In the genomic region with DNA sequence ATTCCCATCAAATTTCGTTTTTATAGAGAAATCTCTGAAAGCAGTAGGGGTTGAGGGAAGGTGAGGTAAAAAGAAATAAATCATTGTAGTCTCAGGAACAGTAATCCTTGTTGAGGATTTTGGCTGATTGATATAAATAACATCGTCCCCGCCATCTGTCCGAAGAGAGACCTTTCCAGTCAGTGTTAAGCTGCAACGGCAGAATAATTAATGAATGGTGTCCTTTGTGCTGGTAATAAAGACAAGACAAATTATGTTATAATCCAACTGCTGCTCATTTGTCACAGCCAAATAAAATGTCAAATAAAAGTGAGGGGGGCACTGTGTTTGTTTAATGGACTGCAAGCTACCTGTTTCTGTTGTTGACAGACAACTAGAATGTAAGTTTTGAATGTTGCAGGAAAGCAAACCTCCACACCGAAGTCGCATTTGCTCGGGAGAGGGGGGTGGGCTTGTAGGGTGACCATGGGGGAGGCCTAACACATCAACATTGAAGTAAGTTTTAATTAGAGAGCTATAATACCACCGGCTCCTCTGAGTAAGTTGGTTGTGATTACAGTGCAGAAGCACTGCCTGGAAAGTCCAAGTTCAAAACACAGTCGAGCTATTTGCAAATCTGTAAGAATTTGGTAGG, we compare ENCODE assay signal across 18 cellular contexts.
DNase-seq lines count a peak whose midpoint lies in the region; ATAC-seq and TF ChIP-seq lines count a peak whose summit lies in the region.
"Had no signal": no experiment of that assay in that cellular context is flagged by ENCODE, and none has a peak within 500 bp of the region (broad histone marks: within the 10 kb centered on the region; RNA-seq: fewer than 3 reads in every experiment).

No MANE protein-coding gene starts in this region.

- H3K4me3 ChIP-seq in gastroesophageal sphincter, result no peak overlapping the region
- H3K4me3 ChIP-seq: coronary artery, pancreas had no signal

- no peak for TF ChIP-seq EP300 in gastroesophageal sphincter (IDR thresholded peaks at IDR 0.05)

- no peaks in the 10 kb centered on the region for H3K36me3 ChIP-seq in gastroesophageal sphincter
- H3K36me3 ChIP-seq: pancreas had no signal

- peak; percentile 49 for DNase-seq in NCI-H2171 treated with DMSO at 0.1 percent for 48 hours (lab: John Stamatoyannopoulos, UW)
- no peak for DNase-seq in NCI-H2171 (lab: John Stamatoyannopoulos, UW)
- DNase-seq in NCI-H82 (lab: John Stamatoyannopoulos, UW), result peak; percentile 98
- peak; percentile 47 for DNase-seq in superior temporal gyrus (ENCODE audit: extremely low spot score)
- DNase-seq in DMS114 treated with DMSO at 0.1 percent for 48 hours (lab: John Stamatoyannopoulos, UW; ENCODE audit: unreplicated experiment), result no peak
- no peak for DNase-seq in stimulated activated naive CD4-positive, alpha-beta T cell (lab: John Stamatoyannopoulos, UW)
- DNase-seq: activated B cell treated with CpG ODN at 0.5 μM for 24 hours; activated CD4-positive, alpha-beta memory T cell treated with anti-CD3 and anti-CD28 coated beads, Interleukin-2, amount 10 ng/mL, durations not matched to agents 7 days and 5 days; activated naive CD4-positive, alpha-beta T cell; Kasumi-1; mesenchymal stem cell; naive B cell; pancreas; T-helper 9 cell had no signal

- no peak for ATAC-seq in gastroesophageal sphincter
- ATAC-seq in GM21423 (IDR thresholded peaks at IDR 0.05; ENCODE audit: unreplicated experiment), result no peak
- ATAC-seq: sciatic nerve had no signal

- no peak for TF ChIP-seq CTCF in gastroesophageal sphincter (IDR thresholded peaks at IDR 0.05)

- 31 to 39% methylated on average over 9 to 10 of the region's 10 CpGs for WGBS in gastroesophageal sphincter (ENCODE audit: low coverage in 1 of 2), 2 donors

- no peaks in the 10 kb centered on the region for H3K9me3 ChIP-seq in gastroesophageal sphincter
- H3K9me3 ChIP-seq: pancreas had no signal

- H3K27ac ChIP-seq in gastroesophageal sphincter, result peak overlapping the region in 3 of 4 donors; percentile 4 to 46 (median 6)
- H3K27ac ChIP-seq: coronary artery, pancreas had no signal

- no peak for TF ChIP-seq POLR2A in gastroesophageal sphincter (IDR thresholded peaks at IDR 0.05)

- H3K27me3 ChIP-seq in gastroesophageal sphincter, result no peaks in the 10 kb centered on the region
- H3K27me3 ChIP-seq: pancreas had no signal

- H3K4me1 ChIP-seq in gastroesophageal sphincter, result peaks cover 0 to 8% (median 3%) of the 10 kb centered on the region in 3 donors

Comparison
In these comparisons a context has a peak if more than half of its experiments do, and no peak if none do; other contexts are left out.
1. DNase-seq: peak in NCI-H2171 treated with DMSO at 0.1 percent for 48 hours (single experiment), NCI-H82 (single experiment) and superior temporal gyrus (single experiment); none in NCI-H2171 (single experiment), DMS114 treated with DMSO at 0.1 percent for 48 hours (single experiment) and stimulated activated naive CD4-positive, alpha-beta T cell (0 of 6).